In the genomic region with DNA sequence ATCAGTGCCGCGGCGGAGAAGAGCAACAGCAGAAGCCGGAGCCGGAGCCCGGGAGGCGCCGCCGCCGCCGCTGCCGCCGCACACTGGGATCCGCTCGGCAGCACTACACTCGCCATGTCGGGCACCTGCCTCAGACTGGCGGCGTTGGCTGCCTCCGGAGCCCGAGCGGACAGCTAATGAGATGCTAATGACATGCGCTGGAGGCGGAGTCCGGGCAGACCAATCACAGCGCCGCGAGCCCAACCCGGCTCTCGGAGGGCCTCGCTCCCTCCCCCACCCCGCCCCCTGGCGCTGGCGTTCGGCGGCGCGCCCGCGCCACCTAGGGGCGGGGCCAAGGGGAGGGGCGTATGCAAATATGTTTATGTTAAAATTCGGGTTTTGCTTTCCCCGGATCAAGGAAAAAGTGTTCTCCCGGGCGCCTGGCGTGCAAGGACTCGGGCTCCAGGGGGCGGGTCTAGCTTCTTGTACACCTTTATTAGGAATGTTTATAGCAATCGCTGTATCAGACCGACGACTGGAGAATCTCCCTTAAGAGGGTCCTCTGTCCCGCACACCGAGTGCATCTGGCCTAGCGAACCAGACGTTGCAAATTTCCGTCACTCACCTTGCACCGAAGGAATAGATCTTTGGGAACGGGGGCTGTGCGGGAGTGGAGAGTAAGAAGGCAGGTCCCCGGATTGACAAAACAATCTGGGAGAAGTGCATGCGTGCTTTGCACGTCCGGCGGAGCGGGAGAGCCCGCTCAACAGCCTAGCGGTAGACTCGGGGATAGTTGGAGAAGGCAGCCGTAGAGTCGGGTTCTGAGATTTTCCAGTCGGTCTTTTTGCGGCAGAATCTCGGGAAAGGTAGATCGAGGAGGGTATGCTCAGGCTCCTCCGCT, we compare ENCODE assay signal across 1 cellular context.
TF ChIP-seq lines count a peak whose summit lies in the region.

A gene (minus strand): TSS at position 137 of the 880 bp plus-strand sequence.

TF ChIP-seq in HepG2, 621 proteins besides CTCF, POLR2A, EP300 and RAD21 (continued from another document):
- peak; percentile 34; the same call in 1 of the 2 replicates for TF ChIP-seq ZNF331 (CRISPR knock-in tag; IDR thresholded peaks at IDR 0.05)
- TF ChIP-seq, protein P1, sequence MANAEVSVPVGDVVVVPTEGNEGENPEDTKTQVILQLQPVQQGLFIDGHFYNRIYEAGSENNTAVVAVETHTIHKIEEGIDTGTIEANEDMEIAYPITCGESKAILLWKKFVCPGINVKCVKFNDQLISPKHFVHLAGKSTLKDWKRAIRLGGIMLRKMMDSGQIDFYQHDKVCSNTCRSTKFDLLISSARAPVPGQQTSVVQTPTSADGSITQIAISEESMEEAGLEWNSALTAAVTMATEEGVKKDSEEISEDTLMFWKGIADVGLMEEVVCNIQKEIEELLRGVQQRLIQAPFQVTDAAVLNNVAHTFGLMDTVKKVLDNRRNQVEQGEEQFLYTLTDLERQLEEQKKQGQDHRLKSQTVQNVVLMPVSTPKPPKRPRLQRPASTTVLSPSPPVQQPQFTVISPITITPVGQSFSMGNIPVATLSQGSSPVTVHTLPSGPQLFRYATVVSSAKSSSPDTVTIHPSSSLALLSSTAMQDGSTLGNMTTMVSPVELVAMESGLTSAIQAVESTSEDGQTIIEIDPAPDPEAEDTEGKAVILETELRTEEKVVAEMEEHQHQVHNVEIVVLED (CRISPR knock-in tag; IDR thresholded peaks at IDR 0.05; ENCODE audit: borderline replicate concordance) = peak; percentile 53
